8 cellular contexts compared by ENCODE assay signal in genomic region chr20:32585519-32586127, GRCh38. TPM values are rescaled to one million over a fixed set of nuclear protein-coding genes. Genes with fewer than 3 reads are reported as not detected.
A peak's percentile ranks its signal among the peaks of the same experiment; 100 is the strongest.
DNase-seq lines count a peak whose midpoint lies in the region; ATAC-seq and TF ChIP-seq lines count a peak whose summit lies in the region.

No MANE protein-coding gene starts in this region.

- H3K4me1 ChIP-seq in Peyer's patch = peaks cover 0 to 38% (median 7%) of the 10 kb centered on the region in 4 donors
- peaks cover 4 to 37% (median 30%) of the 10 kb centered on the region in 4 donors for H3K4me1 ChIP-seq in esophagus muscularis mucosa

- H3K9me3 ChIP-seq in Peyer's patch = no peaks in the 10 kb centered on the region
- H3K9me3 ChIP-seq in esophagus muscularis mucosa = no peaks in the 10 kb centered on the region
- H3K9me3 ChIP-seq in MG63 = no peaks in the 10 kb centered on the region

- TF ChIP-seq CTCF in Peyer's patch (IDR thresholded peaks at IDR 0.05) = no peak
- no peak for TF ChIP-seq CTCF in esophagus muscularis mucosa (IDR thresholded peaks at IDR 0.05)
- no peak for TF ChIP-seq CTCF in brain microvascular endothelial cell (IDR thresholded peaks at IDR 0.05; ENCODE audit: low read depth, low read length, missing control alignments)

- H3K36me3 ChIP-seq in Peyer's patch (no peaks in the 10 kb centered on the region), esophagus muscularis mucosa (no peaks in the 10 kb centered on the region), brain microvascular endothelial cell (replicated peaks) (no peaks in the 10 kb centered on the region), MG63 (no peaks in the 10 kb centered on the region)

- 45% methylated on average over 9 of the region's 40 CpGs for WGBS in esophagus muscularis mucosa

- intact Hi-C loops in esophagus muscularis mucosa (cut with DNase I) = loop anchor here (10.0 kb wide), 1 partner anchor 61 kb away; no protein-coding TSS in a partner anchor

- in situ Hi-C loops in brain microvascular endothelial cell (cut with HindIII; ENCODE audit: low pct_ligation_motif_present, low sequenced_read_pairs) = no loop called here

- peak overlapping the region in 1 of 4 donors; percentile 46 for H3K27ac ChIP-seq in Peyer's patch
- no peak overlapping the region for H3K27ac ChIP-seq in esophagus muscularis mucosa (replicated peaks in 1 of 4)
- H3K27ac ChIP-seq in brain microvascular endothelial cell = no peak overlapping the region

- H3K4me3 ChIP-seq in Peyer's patch = peak overlapping the region in 3 of 4 donors; percentile 55 to 86 (median 70)
- H3K4me3 ChIP-seq in esophagus muscularis mucosa = peak overlapping the region; percentile 73 to 85 (median 74)
- H3K4me3 ChIP-seq in brain microvascular endothelial cell (ENCODE audit: low read depth, low read length) = no peak overlapping the region
- no peak overlapping the region for H3K4me3 ChIP-seq in MG63

- H3K27me3 ChIP-seq in Peyer's patch = no peaks in the 10 kb centered on the region
- peaks cover 0 to 12% (median 0%) of the 10 kb centered on the region in 4 donors for H3K27me3 ChIP-seq in esophagus muscularis mucosa
- H3K27me3 ChIP-seq in brain microvascular endothelial cell (replicated peaks) = peaks cover 10% of the 10 kb centered on the region
- peaks cover 3% of the 10 kb centered on the region; the same call in 1 of the 2 replicates for H3K27me3 ChIP-seq in MG63

- no peak for ATAC-seq in GM19023 (IDR thresholded peaks at IDR 0.05; ENCODE audit: unreplicated experiment)

- TF ChIP-seq EP300 in esophagus muscularis mucosa (IDR thresholded peaks at IDR 0.05) = no peak

- peak; percentile 34 to 46 for DNase-seq in activated CD4-positive, alpha-beta T cell treated with anti-CD3 and anti-CD28 coated beads, Interleukin-2, amount 50 U/mL, for 48 hours
- DNase-seq in activated CD4-positive, alpha-beta T cell treated with anti-CD3 and anti-CD28 coated beads for 48 hours = no peak
- DNase-seq in Peyer's patch (no peak), esophagus muscularis mucosa (ENCODE audit: extremely low spot score) (no peak), brain microvascular endothelial cell (no peak), MG63 (no peak)
- DNase-seq in stimulated activated naive CD4-positive, alpha-beta T cell treated with Interleukin-2 at 50 U/mL for 16 hours (lab: John Stamatoyannopoulos, UW) = peak; percentile 4

- TF ChIP-seq POLR2A in Peyer's patch (IDR thresholded peaks at IDR 0.05) = no peak
- TF ChIP-seq POLR2A in esophagus muscularis mucosa (IDR thresholded peaks at IDR 0.05; ENCODE audit: low read depth) = no peak

RNA-seq across cellular contexts. Expression of gene NOL4L, which starts 0.5 kb away (rescaled TPM):
- total RNA-seq in Peyer's patch (100 to 1,000 TPM in 2 of 4 donors, 10 to 100 TPM in 2; 44.6 to 134 (median 109) TPM), esophagus muscularis mucosa (10 to 100 TPM in 2 of 4 donors, 1 to 10 TPM in 2; 5.8 to 19.4 (median 12.8) TPM)
- total RNA-seq in MG63 (2014; rRNA removed; shearing (Covaris generic); ENCODE audit: low replicate concordance) = 1.3 and 1.8 TPM in 2 replicates

Comparison
In these comparisons a context has a peak if more than half of its experiments do, and no peak if none do; other contexts are left out.
1. DNase-seq: peak in activated CD4-positive, alpha-beta T cell treated with anti-CD3 and anti-CD28 coated beads, Interleukin-2, amount 50 U/mL, for 48 hours (2 of 2) and stimulated activated naive CD4-positive, alpha-beta T cell treated with Interleukin-2 at 50 U/mL for 16 hours (single experiment); none in activated CD4-positive, alpha-beta T cell treated with anti-CD3 and anti-CD28 coated beads for 48 hours (single experiment), Peyer's patch (0 of 3), esophagus muscularis mucosa (single experiment), brain microvascular endothelial cell (single experiment) and MG63 (single experiment).
2. H3K4me3 ChIP-seq: peak in Peyer's patch (3 of 4) and esophagus muscularis mucosa (4 of 4); none in brain microvascular endothelial cell (single experiment) and MG63 (single experiment).